ENCODE assay signal across 21 cellular contexts in the genomic region with DNA sequence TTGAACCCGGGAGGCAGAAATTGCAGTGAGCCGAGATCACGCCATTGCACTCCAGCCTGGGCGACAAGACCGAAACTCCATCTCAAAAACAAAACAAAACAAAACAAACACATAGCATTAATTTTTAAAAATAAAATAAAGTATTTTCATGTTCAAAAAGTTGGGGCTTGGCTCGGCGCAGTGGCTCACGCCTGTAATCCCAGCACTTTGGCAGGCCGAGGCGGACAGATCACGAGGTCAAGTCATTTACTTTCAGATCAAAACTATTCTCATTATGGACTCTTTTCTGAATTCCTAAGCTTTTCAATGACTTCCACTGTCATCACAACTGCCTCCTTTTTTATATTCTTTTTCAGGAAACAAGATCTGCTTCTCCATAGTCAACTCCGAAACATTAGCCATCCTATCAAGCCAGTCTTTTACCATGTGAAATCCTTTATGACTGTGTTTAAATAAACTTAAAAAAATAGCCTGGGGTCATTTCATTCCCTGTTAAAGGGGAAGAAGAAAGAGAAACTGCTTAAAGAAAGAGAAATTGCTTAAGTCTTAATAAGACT. TPM values are rescaled to one million over a fixed set of nuclear protein-coding genes. Genes with fewer than 3 reads are reported as not detected.
DNase-seq lines count a peak whose midpoint lies in the region; ATAC-seq and TF ChIP-seq lines count a peak whose summit lies in the region.
"Had no signal": no experiment of that assay in that cellular context is flagged by ENCODE, and none has a peak within 500 bp of the region (broad histone marks: within the 10 kb centered on the region; RNA-seq: fewer than 3 reads in every experiment).

No MANE protein-coding gene starts in this region.

- no peaks in the 10 kb centered on the region for H3K79me2 ChIP-seq in mammary epithelial cell (ENCODE audit: insufficient read depth, low read length)

- H3K4me2 ChIP-seq in mammary epithelial cell (ENCODE audit: insufficient read depth, low read depth, low read length), result no peak overlapping the region

- no peaks in the 10 kb centered on the region for H4K20me1 ChIP-seq in mammary epithelial cell (ENCODE audit: insufficient read depth, low read length)

- H3K36me3 ChIP-seq in mammary epithelial cell (ENCODE audit: insufficient read depth, low read length), result peaks cover 72% of the 10 kb centered on the region
- H3K36me3 ChIP-seq in Panc1 (ENCODE audit: control insufficient read depth, insufficient read depth, low read length), result peaks cover 68% of the 10 kb centered on the region
- H3K36me3 ChIP-seq in gastrocnemius medialis, result peaks cover 6 to 72% of the 10 kb centered on the region in 2 donors
- peaks cover 0 to 87% of the 10 kb centered on the region in 2 donors for H3K36me3 ChIP-seq in vagina

- POLR2A ChIA-PET in MCF 10A (lab: Yijun Ruan, JAX), result interaction anchor here (0.8 to 1.8 kb wide), 2 partner anchors 9 to 13 kb away, joined by 3 to 6 read pairs; no protein-coding TSS in a partner anchor
- POLR2A ChIA-PET in Panc1 (lab: Charles Lee), result no interaction called here

- H3K9ac ChIP-seq in mammary epithelial cell (ENCODE audit: insufficient read depth, low read length), result no peak overlapping the region

- no peak overlapping the region for H2AFZ ChIP-seq in mammary epithelial cell (ENCODE audit: low read depth, low read length)

- no peak overlapping the region for H3K27ac ChIP-seq in mammary epithelial cell (ENCODE audit: insufficient read depth, low read depth, low read length)
- no peak overlapping the region for H3K27ac ChIP-seq in Panc1 (ENCODE audit: low read length)
- H3K27ac ChIP-seq in gastrocnemius medialis, result peak overlapping the region; percentile 52 to 71 (median 70)
- H3K27ac ChIP-seq in substantia nigra (ENCODE audit: low read depth, low read length, poor library complexity, severe bottlenecking), result no peak overlapping the region
- H3K27ac ChIP-seq in vagina, result no peak overlapping the region
- H3K27ac ChIP-seq: HL-60, RWPE1, SJCRH30 had no signal

- TF ChIP-seq POLR2A in gastrocnemius medialis (IDR thresholded peaks at IDR 0.05), result no peak
- TF ChIP-seq POLR2A in vagina (IDR thresholded peaks at IDR 0.05), result no peak

- dilution Hi-C loops in mammary epithelial cell (cut with HindIII; ENCODE audit: low sequenced_read_pairs), result no loop called here

- TF ChIP-seq CTCF in MCF 10A (IDR thresholded peaks at IDR 0.05; ENCODE audit: unreplicated experiment) (no peak), mammary epithelial cell (conservative IDR thresholded peaks at IDR 0.05 in 1 of 2, IDR thresholded peaks at IDR 0.05 in 1 of 2; ENCODE audit: extremely low read depth in 1 of 2, insufficient read depth in 1 of 2, low read depth in 1 of 2, low read length in 2 of 2) (no peak), Panc1 (IDR thresholded peaks at IDR 0.05) (no peak), fibroblast of villous mesenchyme (IDR thresholded peaks at IDR 0.05; ENCODE audit: insufficient read depth, low read depth, low read length) (no peak), gastrocnemius medialis (IDR thresholded peaks at IDR 0.05 in 4 of 5, conservative IDR thresholded peaks at IDR 0.05 in 1 of 5) (no peak), vagina (IDR thresholded peaks at IDR 0.05) (no peak)

- no peak overlapping the region for H3K4me3 ChIP-seq in mammary epithelial cell (replicated peaks in 1 of 3; ENCODE audit: insufficient read depth in 1 of 3, low read depth in 2 of 3, low read length in 3 of 3)
- H3K4me3 ChIP-seq in Panc1 (ENCODE audit: low read depth in 2 of 2, low read length in 2 of 2), result no peak overlapping the region
- H3K4me3 ChIP-seq in fibroblast of villous mesenchyme (ENCODE audit: low read depth, low read length), result no peak overlapping the region
- H3K4me3 ChIP-seq in gastrocnemius medialis, result no peak overlapping the region
- no peak overlapping the region for H3K4me3 ChIP-seq in vagina
- H3K4me3 ChIP-seq: SJCRH30 had no signal

- H3K4me1 ChIP-seq in mammary epithelial cell (ENCODE audit: insufficient read depth, low read length) (no peaks in the 10 kb centered on the region), Panc1 (ENCODE audit: control insufficient read depth, insufficient read depth, low read length) (no peaks in the 10 kb centered on the region), gastrocnemius medialis (peaks cover 19 to 24% of the 10 kb centered on the region in 2 donors), vagina (no peaks in the 10 kb centered on the region)
- H3K4me1 ChIP-seq: SJCRH30 had no signal

- H3K9me3 ChIP-seq in mammary epithelial cell (replicated peaks; ENCODE audit: insufficient read depth, low read length) (no peaks in the 10 kb centered on the region), Panc1 (ENCODE audit: control insufficient read depth, insufficient read depth, low read depth, low read length) (no peaks in the 10 kb centered on the region), gastrocnemius medialis (no peaks in the 10 kb centered on the region), vagina (no peaks in the 10 kb centered on the region)
- H3K9me3 ChIP-seq: SJCRH30 had no signal

- ATAC-seq in Panc1 (no peak), gastrocnemius medialis (no peak)

- H3K4me3 Mint-ChIP-seq in MCF 10A (ENCODE audit: unreplicated experiment), result no peak overlapping the region
- H3K4me3 Mint-ChIP-seq in activated CD4-positive, alpha-beta T cell treated with anti-CD3 and anti-CD28 coated beads, Interleukin-2, amount 10 ng/mL, durations not matched to agents 24 days and 14 days, result no peak overlapping the region
- H3K4me3 Mint-ChIP-seq: CD8-positive, alpha-beta memory T cell had no signal

- CTCF ChIA-PET in MCF 10A (lab: Yijun Ruan, JAX) (interaction anchor here (0.6 kb wide), 1 partner anchor 101 kb away, joined by 5 read pairs; no protein-coding TSS in a partner anchor), mammary epithelial cell (lab: Charles Lee; ENCODE audit: low non-redundant PET) (no interaction called here), Panc1 (lab: Charles Lee) (no interaction called here)

- no peaks in the 10 kb centered on the region for H3K9me3 Mint-ChIP-seq in MCF 10A (ENCODE audit: unreplicated experiment)
- H3K9me3 Mint-ChIP-seq in activated CD4-positive, alpha-beta T cell treated with anti-CD3 and anti-CD28 coated beads, Interleukin-2, amount 10 ng/mL, durations not matched to agents 24 days and 14 days, result no peaks in the 10 kb centered on the region
- H3K9me3 Mint-ChIP-seq: CD8-positive, alpha-beta memory T cell had no signal

- H3K36me3 Mint-ChIP-seq in MCF 10A (ENCODE audit: insufficient read depth, unreplicated experiment), result peaks cover 94% of the 10 kb centered on the region
- H3K36me3 Mint-ChIP-seq in activated CD4-positive, alpha-beta T cell treated with anti-CD3 and anti-CD28 coated beads, Interleukin-2, amount 10 ng/mL, durations not matched to agents 24 days and 14 days (ENCODE audit: low read depth), result peaks cover 72% of the 10 kb centered on the region

- intact Hi-C loops in MCF 10A (cut with micrococcal nuclease) (no loop called here), mammary epithelial cell (cut with micrococcal nuclease) (no loop called here), Panc1 (cut with micrococcal nuclease; ENCODE audit: unreplicated experiment) (no loop called here), gastrocnemius medialis (cut with DNase I; ENCODE audit: low total_unique reads) (no loop called here), vagina (cut with DNase I) (no loop called here)
- intact Hi-C loops in activated CD4-positive, alpha-beta T cell treated with anti-CD3 and anti-CD28 coated beads, Interleukin-2, amount 10 ng/mL, durations not matched to agents 24 days and 14 days (cut with micrococcal nuclease), result no loop called here

- in situ Hi-C loops in mammary epithelial cell (cut with MboI; ENCODE audit: low sequenced_read_pairs in 2 of 2), result no loop called here
- in situ Hi-C loops in Panc1 (cut with HindIII; ENCODE audit: low pct_unique_long_range_greater_than_20kb, low sequenced_read_pairs), result loop anchor here (5.0 to 10.0 kb wide), 3 partner anchors 38 to 421 kb away; no protein-coding TSS in a partner anchor
- in situ Hi-C loops in gastrocnemius medialis (cut with MboI; ENCODE audit: low sequenced_read_pairs in 4 of 4), result no loop called here

- H3K27me3 ChIP-seq in mammary epithelial cell (ENCODE audit: insufficient read depth, low read length) (no peaks in the 10 kb centered on the region), Panc1 (ENCODE audit: control insufficient read depth, insufficient read depth, low read length) (no peaks in the 10 kb centered on the region), gastrocnemius medialis (no peaks in the 10 kb centered on the region), vagina (no peaks in the 10 kb centered on the region)
- H3K27me3 ChIP-seq: SJCRH30 had no signal

- TSS peak; percentile 19 for BruUV-seq in MCF 10A (replicated peaks; lab: Mats Ljungman, UMichigan)
- no TSS peak for BruUV-seq in mammary epithelial cell (replicated peaks; lab: Mats Ljungman, UMichigan)
- BruUV-seq in Panc1 (replicated peaks; lab: Mats Ljungman, UMichigan), result TSS peak; percentile 68

- no peak overlapping the region for H3K27ac Mint-ChIP-seq in MCF 10A (ENCODE audit: low read depth, unreplicated experiment)
- no peak overlapping the region for H3K27ac Mint-ChIP-seq in activated CD4-positive, alpha-beta T cell treated with anti-CD3 and anti-CD28 coated beads, Interleukin-2, amount 10 ng/mL, durations not matched to agents 24 days and 14 days
- H3K27ac Mint-ChIP-seq: CD8-positive, alpha-beta memory T cell had no signal

- H3K4me1 Mint-ChIP-seq in MCF 10A (ENCODE audit: insufficient read depth, unreplicated experiment), result no peaks in the 10 kb centered on the region
- H3K4me1 Mint-ChIP-seq in activated CD4-positive, alpha-beta T cell treated with anti-CD3 and anti-CD28 coated beads, Interleukin-2, amount 10 ng/mL, durations not matched to agents 24 days and 14 days, result peaks cover 12% of the 10 kb centered on the region

- 100% methylated on average over 12 of the region's 12 CpGs for WGBS in mammary epithelial cell (ENCODE audit: low coverage, missing lambda C conversion rate)

- no peak for DNase-seq in MCF 10A (ENCODE audit: unreplicated experiment)
- DNase-seq in mammary epithelial cell, result no peak
- DNase-seq in Panc1 (ENCODE audit: low read depth, low spot score), result no peak
- peak; percentile 20 for DNase-seq in fibroblast of villous mesenchyme (ENCODE audit: low read depth)
- DNase-seq in gastrocnemius medialis, result no peak
- no peak for DNase-seq in activated CD4-positive, alpha-beta T cell treated with anti-CD3 and anti-CD28 coated beads, Interleukin-2, amount 10 ng/mL, durations not matched to agents 24 days and 14 days
- no peak for DNase-seq in substantia nigra (lab: John Stamatoyannopoulos, UW)
- DNase-seq in vagina (ENCODE audit: extremely low spot score in 2 of 2), result no peak
- DNase-seq: CD8-positive, alpha-beta memory T cell; DND-41; GDM1; H7; NCI-H1417; NCI-H187 treated with DMSO at 0.1 percent for 48 hours; NCI-H69; SJCRH30 had no signal

- H3K27me3 Mint-ChIP-seq in MCF 10A (ENCODE audit: insufficient read depth, unreplicated experiment), result no peaks in the 10 kb centered on the region
- H3K27me3 Mint-ChIP-seq in activated CD4-positive, alpha-beta T cell treated with anti-CD3 and anti-CD28 coated beads, Interleukin-2, amount 10 ng/mL, durations not matched to agents 24 days and 14 days, result no peaks in the 10 kb centered on the region
- H3K27me3 Mint-ChIP-seq: CD8-positive, alpha-beta memory T cell had no signal

RNA-seq across cellular contexts. Expression of a gene that starts 13.0 kb away (rescaled TPM):
- total RNA-seq in MCF 10A (2022), result 2.3 and 2.5 TPM in 2 replicates
- total RNA-seq in mammary epithelial cell, result 1 to 10 TPM; 1.2 to 2.1 TPM
- 0.40 TPM for polyA plus RNA-seq in mammary epithelial cell
- not detected for polyA minus RNA-seq in mammary epithelial cell
- total RNA-seq in Panc1 (2021; ENCODE audit: unreplicated experiment), result 6.8 TPM
- 5.3 TPM for polyA plus RNA-seq in Panc1 (2012; ENCODE audit: insufficient read length)
- 0.86 and 0.97 TPM in 2 replicates for total RNA-seq in fibroblast of villous mesenchyme
- total RNA-seq in gastrocnemius medialis, result 1 to 10 TPM in 1 of 4 donors, under 1 TPM in 1, not detected in 2; 0.24 to 3.3 TPM
- total RNA-seq in activated CD4-positive, alpha-beta T cell treated with anti-CD3 and anti-CD28 coated beads, Interleukin-2, amount 10 ng/mL, durations not matched to agents 24 days and 14 days, result 2.0 and 2.7 TPM in 2 replicates
- not detected for total RNA-seq in vagina

RNA-seq across cellular contexts. Expression of a gene that starts 39.3 kb away (rescaled TPM):
- total RNA-seq in MCF 10A (2022) (not detected in 2 replicates), mammary epithelial cell (not detected), Panc1 (2021; ENCODE audit: unreplicated experiment) (not detected), fibroblast of villous mesenchyme (not detected in 2 replicates), gastrocnemius medialis (10 to 100 TPM; 23.2 to 94.9 (median 41.7) TPM), vagina (not detected)
- not detected for polyA plus RNA-seq in mammary epithelial cell
- not detected for polyA minus RNA-seq in mammary epithelial cell
- 0.17 TPM for polyA plus RNA-seq in Panc1 (2012; ENCODE audit: insufficient read length)
- not detected in 2 replicates for total RNA-seq in activated CD4-positive, alpha-beta T cell treated with anti-CD3 and anti-CD28 coated beads, Interleukin-2, amount 10 ng/mL, durations not matched to agents 24 days and 14 days
- total RNA-seq: A172; CD8-positive, alpha-beta memory T cell; LHCN-M2; SJCRH30 had no signal
- polyA plus RNA-seq: BJ; CD8-positive, alpha-beta memory T cell had no signal

RNA-seq across cellular contexts. Expression of a gene that starts 42.4 kb away (rescaled TPM):
- not detected in 2 replicates for total RNA-seq in MCF 10A (2022)
- total RNA-seq in mammary epithelial cell, result not detected
- polyA plus RNA-seq in mammary epithelial cell, result not detected
- not detected for polyA minus RNA-seq in mammary epithelial cell
- total RNA-seq in Panc1 (2021; ENCODE audit: unreplicated experiment), result 12.8 TPM
- polyA plus RNA-seq in Panc1 (2012; ENCODE audit: insufficient read length), result 46.5 TPM
- total RNA-seq in fibroblast of villous mesenchyme, result not detected in 2 replicates
- total RNA-seq in gastrocnemius medialis, result 1 to 10 TPM; 1.1 to 8.5 (median 2.2) TPM
- not detected in 2 replicates for total RNA-seq in activated CD4-positive, alpha-beta T cell treated with anti-CD3 and anti-CD28 coated beads, Interleukin-2, amount 10 ng/mL, durations not matched to agents 24 days and 14 days
- total RNA-seq in vagina, result 3.2 TPM
- total RNA-seq: CD8-positive, alpha-beta memory T cell; SJCRH30 had no signal
- polyA plus RNA-seq: CD8-positive, alpha-beta memory T cell had no signal

Comparison
In these comparisons a context has a peak if more than half of its experiments do, and no peak if none do; other contexts are left out.
1. H3K27ac ChIP-seq: peak in gastrocnemius medialis (4 of 4); none in mammary epithelial cell (single experiment), Panc1 (single experiment), substantia nigra (single experiment) and vagina (single experiment).
2. RNA of a gene that starts 39.3 kb away (total RNA-seq): 23.2 to 94.9 TPM in gastrocnemius medialis; not detected in Panc1 (single experiment), not detected in MCF 10A, not detected in mammary epithelial cell, not detected in fibroblast of villous mesenchyme, not detected in activated CD4-positive, alpha-beta T cell treated with anti-CD3 and anti-CD28 coated beads, Interleukin-2, amount 10 ng/mL, durations not matched to agents 24 days and 14 days and not detected in vagina (single experiment); every median in the first group is over 10 times any median in the second.